9 cellular contexts compared by ENCODE assay signal in the genomic region with DNA sequence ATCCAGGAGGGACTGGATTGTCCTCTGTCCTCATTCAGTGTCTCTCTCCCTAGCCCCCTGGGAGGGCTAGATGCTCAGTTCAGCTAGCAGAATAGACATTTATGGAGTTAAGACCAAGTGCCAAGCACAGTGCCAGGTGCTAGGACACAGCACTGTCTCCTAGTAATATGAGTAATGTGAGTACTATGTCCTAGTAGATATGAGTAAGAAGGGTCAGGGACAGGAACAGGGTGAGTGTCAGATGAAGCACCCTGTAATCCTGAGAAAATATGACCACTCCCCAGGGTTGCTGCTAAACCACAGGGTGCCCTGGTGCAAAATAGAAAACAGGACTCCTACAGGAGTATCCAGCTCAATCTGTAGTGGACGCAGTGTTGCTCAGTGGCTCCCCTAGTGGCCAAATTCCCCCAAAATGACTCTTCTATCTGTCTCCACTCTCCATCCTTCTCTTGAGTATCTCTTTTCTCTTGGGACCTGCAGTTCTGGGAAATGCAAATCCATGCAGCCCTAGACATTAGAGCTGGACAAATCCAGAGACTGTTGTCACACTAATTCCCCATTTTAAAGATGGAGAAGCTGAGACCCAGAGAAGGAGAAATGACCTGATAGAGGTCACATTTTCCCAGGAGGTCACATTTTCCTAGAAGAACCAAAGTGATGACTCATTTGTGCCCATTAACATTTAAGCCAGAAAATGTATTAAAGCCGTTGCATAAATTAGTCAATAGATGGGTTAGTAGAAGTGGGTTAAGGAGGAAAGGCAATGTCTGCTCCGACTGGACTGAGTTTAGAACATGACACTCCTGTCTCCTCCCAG.
DNase-seq lines count a peak whose midpoint lies in the region; ATAC-seq and TF ChIP-seq lines count a peak whose summit lies in the region.
"Had no signal": no experiment of that assay in that cellular context is flagged by ENCODE, and none has a peak within 500 bp of the region (broad histone marks: within the 10 kb centered on the region; RNA-seq: fewer than 3 reads in every experiment).

No MANE protein-coding gene starts in this region.

- DNase-seq in cardiac muscle cell (ENCODE audit: low read depth in 1 of 2, low spot score in 1 of 2) (no peak), Right ventricle myocardium inferior (ENCODE audit: missing footprints) (no peak), endothelial cell (ENCODE audit: low spot score) (peak; percentile 20), transverse colon (no peak), MG63 (no peak)
- no peak for DNase-seq in stimulated activated naive CD4-positive, alpha-beta T cell (lab: John Stamatoyannopoulos, UW)
- DNase-seq: EL had no signal

- H3K36me3 ChIP-seq in cardiac muscle cell (no peaks in the 10 kb centered on the region), transverse colon (no peaks in the 10 kb centered on the region), MG63 (no peaks in the 10 kb centered on the region)

- 71 to 84% methylated on average over 1 to 3 of the region's 3 CpGs for WGBS in transverse colon (ENCODE audit: low coverage in 1 of 2), 2 donors

- no peaks in the 10 kb centered on the region for H3K27me3 ChIP-seq in cardiac muscle cell
- H3K27me3 ChIP-seq in transverse colon = peaks cover 21% of the 10 kb centered on the region
- no peaks in the 10 kb centered on the region for H3K27me3 ChIP-seq in MG63

- TF ChIP-seq CTCF in cardiac muscle cell (IDR thresholded peaks at IDR 0.05; ENCODE audit: low read depth, low read length) (no peak), LNCAP (IDR thresholded peaks at IDR 0.05) (peak; percentile 67), endothelial cell (IDR thresholded peaks at IDR 0.05; ENCODE audit: unreplicated experiment) (peak; percentile 59), transverse colon (IDR thresholded peaks at IDR 0.05) (peak in 3 of 5 experiments; percentile 11 to 39 (median 29))

- H3K4me3 ChIP-seq in cardiac muscle cell (no peak overlapping the region), transverse colon (no peak overlapping the region), MG63 (no peak overlapping the region)

- H3K27ac Mint-ChIP-seq in endothelial cell (ENCODE audit: unreplicated experiment) = no peak overlapping the region

- H3K9me3 ChIP-seq in cardiac muscle cell (ENCODE audit: low read depth) (no peaks in the 10 kb centered on the region), transverse colon (no peaks in the 10 kb centered on the region), MG63 (no peaks in the 10 kb centered on the region)

- H3K36me3 Mint-ChIP-seq in endothelial cell (ENCODE audit: low read depth, unreplicated experiment) = no peaks in the 10 kb centered on the region

- H3K9me3 Mint-ChIP-seq in endothelial cell (ENCODE audit: unreplicated experiment) = no peaks in the 10 kb centered on the region

- peaks cover 38% of the 10 kb centered on the region for H3K4me1 ChIP-seq in cardiac muscle cell (ENCODE audit: low read depth)
- H3K4me1 ChIP-seq in transverse colon = no peaks in the 10 kb centered on the region

- no peak for TF ChIP-seq EP300 in transverse colon (IDR thresholded peaks at IDR 0.05; ENCODE audit: low read depth)

- H3K4me1 Mint-ChIP-seq in endothelial cell (ENCODE audit: unreplicated experiment) = no peaks in the 10 kb centered on the region

- in situ Hi-C loops in transverse colon (cut with MboI; ENCODE audit: low pct_ligation_motif_present in 1 of 4, low pct_unique_long_range_greater_than_20kb in 1 of 4, low sequenced_read_pairs in 3 of 4) = no loop called here

- intact Hi-C loops in Right ventricle myocardium inferior (cut with DNase I) (no loop called here), transverse colon (cut with DNase I; ENCODE audit: low total_unique reads) (no loop called here)

- H3K4me3 Mint-ChIP-seq in endothelial cell (ENCODE audit: unreplicated experiment) = no peak overlapping the region

- H3K27ac ChIP-seq in cardiac muscle cell (peak overlapping the region; percentile 61), transverse colon (no peak overlapping the region)

- no peak for TF ChIP-seq POLR2A in transverse colon (IDR thresholded peaks at IDR 0.05)

- no peak for ATAC-seq in Right ventricle myocardium inferior
- no peak for ATAC-seq in HG02763 (IDR thresholded peaks at IDR 0.05; ENCODE audit: unreplicated experiment)

- peaks cover 1% of the 10 kb centered on the region for H3K27me3 Mint-ChIP-seq in endothelial cell (ENCODE audit: unreplicated experiment)
